1 cellular context compared by ENCODE assay signal in the genomic region with DNA sequence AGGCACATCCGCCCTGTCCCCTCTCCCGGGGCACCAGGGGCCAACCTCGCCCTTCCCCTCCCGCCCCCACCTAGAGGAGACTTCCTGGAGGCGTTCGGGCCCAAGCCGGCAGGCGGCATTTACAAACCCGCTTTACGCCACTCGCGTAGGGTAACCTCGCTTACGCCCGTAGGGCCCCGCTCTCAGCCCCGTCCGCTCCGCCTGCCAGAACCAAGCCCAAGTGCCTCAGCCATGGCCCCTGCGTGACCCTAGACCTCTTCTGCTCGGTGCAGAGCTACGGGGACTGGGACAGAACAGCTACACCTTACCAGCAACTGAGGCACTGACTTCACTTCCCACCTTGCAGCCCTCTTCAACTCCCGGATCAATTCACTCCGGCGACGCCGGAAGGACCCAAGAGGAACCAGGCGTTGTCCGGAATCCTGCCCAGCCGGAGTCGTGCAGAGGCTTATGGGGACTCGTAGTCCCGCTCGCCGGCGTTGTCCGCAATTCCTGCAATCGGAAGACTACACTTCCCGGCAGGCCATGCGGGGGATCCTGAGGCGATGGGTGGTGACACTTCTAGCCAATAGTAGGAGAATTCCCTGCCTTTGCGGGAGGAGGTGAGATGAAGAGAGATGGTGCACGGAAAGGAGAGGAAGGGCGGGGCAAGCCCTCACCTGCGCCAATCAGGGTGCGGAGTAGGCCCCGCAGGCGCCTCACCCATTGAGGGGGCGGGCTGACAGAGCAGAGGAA.
A peak's percentile ranks its signal among the peaks of the same experiment; 100 is the strongest.
TF ChIP-seq lines count a peak whose summit lies in the region.

A gene (minus strand): TSS at position 395 of the 735 bp plus-strand sequence. CDS start 14,735 bp downstream, outside the sequence.

TF ChIP-seq in K562, 482 proteins besides CTCF, POLR2A, EP300 and RAD21 (continued from another document and continues in another):
- TF ChIP-seq, protein P1, sequence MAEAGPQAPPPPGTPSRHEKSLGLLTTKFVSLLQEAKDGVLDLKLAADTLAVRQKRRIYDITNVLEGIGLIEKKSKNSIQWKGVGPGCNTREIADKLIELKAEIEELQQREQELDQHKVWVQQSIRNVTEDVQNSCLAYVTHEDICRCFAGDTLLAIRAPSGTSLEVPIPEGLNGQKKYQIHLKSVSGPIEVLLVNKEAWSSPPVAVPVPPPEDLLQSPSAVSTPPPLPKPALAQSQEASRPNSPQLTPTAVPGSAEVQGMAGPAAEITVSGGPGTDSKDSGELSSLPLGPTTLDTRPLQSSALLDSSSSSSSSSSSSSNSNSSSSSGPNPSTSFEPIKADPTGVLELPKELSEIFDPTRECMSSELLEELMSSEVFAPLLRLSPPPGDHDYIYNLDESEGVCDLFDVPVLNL (CRISPR knock-in tag; IDR thresholded peaks at IDR 0.05; ENCODE audit: low read depth) = peak; percentile 68
- TF ChIP-seq FOS (IDR thresholded peaks at IDR 0.05; ENCODE audit: extremely low read depth, insufficient read length) (peak; percentile 25), ZFX (CRISPR knock-in tag; IDR thresholded peaks at IDR 0.05) (peak; percentile 71), U2AF2 (optimal IDR thresholded peaks at IDR 0.05; ENCODE audit: low read depth, low read length) (no peak), SAP30 (IDR thresholded peaks at IDR 0.05; ENCODE audit: borderline replicate concordance, insufficient read depth, low read depth, low read length, poor library complexity, severe bottlenecking) (peak; percentile 27), PHF21A (IDR thresholded peaks at IDR 0.05; ENCODE audit: borderline replicate concordance, low read depth) (no peak), TRIM24 (IDR thresholded peaks at IDR 0.05) (peak in 1 of 2 experiments; percentile 56; a peak in 2 of 4 replicates), ZNF57 (CRISPR knock-in tag; IDR thresholded peaks at IDR 0.05) (no peak), MBD2 (IDR thresholded peaks at IDR 0.05; ENCODE audit: borderline replicate concordance, low read depth) (peak; percentile 82), TARDBP (IDR thresholded peaks at IDR 0.05) (0 out of 2 replicates have a peak, but pooled peaks have one; percentile 6)
- TF ChIP-seq, protein P2, sequence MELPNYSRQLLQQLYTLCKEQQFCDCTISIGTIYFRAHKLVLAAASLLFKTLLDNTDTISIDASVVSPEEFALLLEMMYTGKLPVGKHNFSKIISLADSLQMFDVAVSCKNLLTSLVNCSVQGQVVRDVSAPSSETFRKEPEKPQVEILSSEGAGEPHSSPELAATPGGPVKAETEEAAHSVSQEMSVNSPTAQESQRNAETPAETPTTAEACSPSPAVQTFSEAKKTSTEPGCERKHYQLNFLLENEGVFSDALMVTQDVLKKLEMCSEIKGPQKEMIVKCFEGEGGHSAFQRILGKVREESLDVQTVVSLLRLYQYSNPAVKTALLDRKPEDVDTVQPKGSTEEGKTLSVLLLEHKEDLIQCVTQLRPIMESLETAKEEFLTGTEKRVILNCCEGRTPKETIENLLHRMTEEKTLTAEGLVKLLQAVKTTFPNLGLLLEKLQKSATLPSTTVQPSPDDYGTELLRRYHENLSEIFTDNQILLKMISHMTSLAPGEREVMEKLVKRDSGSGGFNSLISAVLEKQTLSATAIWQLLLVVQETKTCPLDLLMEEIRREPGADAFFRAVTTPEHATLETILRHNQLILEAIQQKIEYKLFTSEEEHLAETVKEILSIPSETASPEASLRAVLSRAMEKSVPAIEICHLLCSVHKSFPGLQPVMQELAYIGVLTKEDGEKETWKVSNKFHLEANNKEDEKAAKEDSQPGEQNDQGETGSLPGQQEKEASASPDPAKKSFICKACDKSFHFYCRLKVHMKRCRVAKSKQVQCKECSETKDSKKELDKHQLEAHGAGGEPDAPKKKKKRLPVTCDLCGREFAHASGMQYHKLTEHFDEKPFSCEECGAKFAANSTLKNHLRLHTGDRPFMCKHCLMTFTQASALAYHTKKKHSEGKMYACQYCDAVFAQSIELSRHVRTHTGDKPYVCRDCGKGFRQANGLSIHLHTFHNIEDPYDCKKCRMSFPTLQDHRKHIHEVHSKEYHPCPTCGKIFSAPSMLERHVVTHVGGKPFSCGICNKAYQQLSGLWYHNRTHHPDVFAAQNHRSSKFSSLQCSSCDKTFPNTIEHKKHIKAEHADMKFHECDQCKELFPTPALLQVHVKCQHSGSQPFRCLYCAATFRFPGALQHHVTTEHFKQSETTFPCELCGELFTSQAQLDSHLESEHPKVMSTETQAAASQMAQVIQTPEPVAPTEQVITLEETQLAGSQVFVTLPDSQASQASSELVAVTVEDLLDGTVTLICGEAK (IDR thresholded peaks at IDR 0.05) = peak; percentile 92
- TF ChIP-seq, protein P2 (CRISPR knock-in tag; IDR thresholded peaks at IDR 0.05) = no peak
- TF ChIP-seq, protein P3, sequence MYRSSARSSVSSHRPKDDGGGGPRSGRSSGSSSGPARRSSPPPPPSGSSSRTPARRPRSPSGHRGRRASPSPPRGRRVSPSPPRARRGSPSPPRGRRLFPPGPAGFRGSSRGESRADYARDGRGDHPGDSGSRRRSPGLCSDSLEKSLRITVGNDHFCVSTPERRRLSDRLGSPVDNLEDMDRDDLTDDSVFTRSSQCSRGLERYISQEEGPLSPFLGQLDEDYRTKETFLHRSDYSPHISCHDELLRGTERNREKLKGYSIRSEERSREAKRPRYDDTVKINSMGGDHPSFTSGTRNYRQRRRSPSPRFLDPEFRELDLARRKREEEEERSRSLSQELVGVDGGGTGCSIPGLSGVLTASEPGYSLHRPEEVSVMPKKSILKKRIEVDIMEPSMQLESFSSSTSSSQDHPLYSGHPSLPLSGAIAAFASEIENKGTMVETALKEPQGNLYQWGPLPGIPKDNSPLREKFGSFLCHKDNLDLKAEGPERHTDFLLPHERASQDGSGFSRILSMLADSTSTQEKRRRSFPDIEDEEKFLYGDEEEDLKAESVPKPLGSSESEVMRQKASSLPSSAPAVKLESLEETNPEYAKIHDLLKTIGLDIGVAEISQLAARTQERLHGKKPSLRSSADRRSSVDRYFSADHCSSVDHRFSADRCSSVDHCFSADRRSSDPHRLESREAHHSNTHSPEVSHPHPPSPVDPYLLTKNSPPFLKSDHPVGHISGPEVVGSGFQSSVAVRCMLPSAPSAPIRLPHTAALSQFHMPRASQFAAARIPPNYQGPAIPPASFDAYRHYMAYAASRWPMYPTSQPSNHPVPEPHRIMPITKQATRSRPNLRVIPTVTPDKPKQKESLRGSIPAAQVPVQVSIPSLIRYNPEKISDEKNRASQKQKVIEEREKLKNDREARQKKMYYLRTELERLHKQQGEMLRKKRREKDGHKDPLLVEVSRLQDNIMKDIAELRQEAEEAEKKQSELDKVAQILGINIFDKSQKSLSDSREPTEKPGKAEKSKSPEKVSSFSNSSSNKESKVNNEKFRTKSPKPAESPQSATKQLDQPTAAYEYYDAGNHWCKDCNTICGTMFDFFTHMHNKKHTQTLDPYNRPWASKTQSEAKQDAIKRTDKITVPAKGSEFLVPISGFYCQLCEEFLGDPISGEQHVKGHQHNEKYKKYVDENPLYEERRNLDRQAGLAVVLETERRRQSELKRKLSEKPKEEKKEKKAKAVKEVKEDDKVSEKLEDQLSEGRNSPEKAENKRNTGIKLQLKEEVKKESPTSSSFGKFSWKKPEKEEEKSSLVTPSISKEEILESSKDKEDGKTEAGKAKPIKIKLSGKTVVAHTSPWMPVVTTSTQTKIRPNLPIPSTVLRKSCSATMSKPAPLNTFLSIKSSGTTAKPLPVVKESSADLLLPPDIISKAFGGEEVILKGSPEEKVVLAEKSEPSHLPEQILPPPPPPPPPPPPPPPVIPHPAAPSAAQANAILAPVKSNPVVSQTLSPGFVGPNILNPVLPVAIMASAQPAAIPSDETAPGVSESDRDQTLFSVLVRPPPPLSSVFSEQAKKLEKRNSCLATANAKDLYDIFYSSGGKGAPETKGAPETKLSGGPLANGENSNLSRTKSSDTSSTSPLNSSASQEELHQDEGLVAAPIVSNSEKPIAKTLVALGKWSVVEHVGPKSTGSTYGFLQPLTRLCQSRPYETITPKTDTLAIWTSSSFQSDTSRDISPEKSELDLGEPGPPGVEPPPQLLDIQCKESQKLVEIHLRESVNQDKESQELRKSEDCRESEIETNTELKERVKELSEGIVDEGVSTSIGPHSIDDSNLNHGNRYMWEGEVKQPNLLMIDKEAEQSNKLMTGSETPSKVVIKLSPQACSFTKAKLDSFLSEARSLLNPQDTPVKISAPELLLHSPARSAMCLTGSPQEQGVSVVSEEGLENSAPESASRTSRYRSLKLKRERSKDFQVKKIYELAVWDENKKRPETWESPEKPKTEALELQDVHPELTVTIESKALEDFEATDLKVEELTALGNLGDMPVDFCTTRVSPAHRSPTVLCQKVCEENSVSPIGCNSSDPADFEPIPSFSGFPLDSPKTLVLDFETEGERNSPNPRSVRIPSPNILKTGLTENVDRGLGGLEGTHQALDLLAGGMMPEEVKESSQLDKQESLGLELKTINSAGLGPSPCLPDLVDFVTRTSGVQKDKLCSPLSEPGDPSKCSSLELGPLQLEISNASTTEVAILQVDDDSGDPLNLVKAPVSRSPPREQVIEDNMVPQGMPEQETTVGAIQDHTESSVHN (IDR thresholded peaks at IDR 0.05; ENCODE audit: borderline replicate concordance in 1 of 2, low read depth in 1 of 2) = no peak
- TF ChIP-seq, protein P4, sequence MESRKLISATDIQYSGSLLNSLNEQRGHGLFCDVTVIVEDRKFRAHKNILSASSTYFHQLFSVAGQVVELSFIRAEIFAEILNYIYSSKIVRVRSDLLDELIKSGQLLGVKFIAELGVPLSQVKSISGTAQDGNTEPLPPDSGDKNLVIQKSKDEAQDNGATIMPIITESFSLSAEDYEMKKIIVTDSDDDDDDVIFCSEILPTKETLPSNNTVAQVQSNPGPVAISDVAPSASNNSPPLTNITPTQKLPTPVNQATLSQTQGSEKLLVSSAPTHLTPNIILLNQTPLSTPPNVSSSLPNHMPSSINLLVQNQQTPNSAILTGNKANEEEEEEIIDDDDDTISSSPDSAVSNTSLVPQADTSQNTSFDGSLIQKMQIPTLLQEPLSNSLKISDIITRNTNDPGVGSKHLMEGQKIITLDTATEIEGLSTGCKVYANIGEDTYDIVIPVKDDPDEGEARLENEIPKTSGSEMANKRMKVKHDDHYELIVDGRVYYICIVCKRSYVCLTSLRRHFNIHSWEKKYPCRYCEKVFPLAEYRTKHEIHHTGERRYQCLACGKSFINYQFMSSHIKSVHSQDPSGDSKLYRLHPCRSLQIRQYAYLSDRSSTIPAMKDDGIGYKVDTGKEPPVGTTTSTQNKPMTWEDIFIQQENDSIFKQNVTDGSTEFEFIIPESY (CRISPR knock-in tag; IDR thresholded peaks at IDR 0.05) = peak; percentile 59; the same call in 1 of the 2 replicates
- TF ChIP-seq, protein P5, sequence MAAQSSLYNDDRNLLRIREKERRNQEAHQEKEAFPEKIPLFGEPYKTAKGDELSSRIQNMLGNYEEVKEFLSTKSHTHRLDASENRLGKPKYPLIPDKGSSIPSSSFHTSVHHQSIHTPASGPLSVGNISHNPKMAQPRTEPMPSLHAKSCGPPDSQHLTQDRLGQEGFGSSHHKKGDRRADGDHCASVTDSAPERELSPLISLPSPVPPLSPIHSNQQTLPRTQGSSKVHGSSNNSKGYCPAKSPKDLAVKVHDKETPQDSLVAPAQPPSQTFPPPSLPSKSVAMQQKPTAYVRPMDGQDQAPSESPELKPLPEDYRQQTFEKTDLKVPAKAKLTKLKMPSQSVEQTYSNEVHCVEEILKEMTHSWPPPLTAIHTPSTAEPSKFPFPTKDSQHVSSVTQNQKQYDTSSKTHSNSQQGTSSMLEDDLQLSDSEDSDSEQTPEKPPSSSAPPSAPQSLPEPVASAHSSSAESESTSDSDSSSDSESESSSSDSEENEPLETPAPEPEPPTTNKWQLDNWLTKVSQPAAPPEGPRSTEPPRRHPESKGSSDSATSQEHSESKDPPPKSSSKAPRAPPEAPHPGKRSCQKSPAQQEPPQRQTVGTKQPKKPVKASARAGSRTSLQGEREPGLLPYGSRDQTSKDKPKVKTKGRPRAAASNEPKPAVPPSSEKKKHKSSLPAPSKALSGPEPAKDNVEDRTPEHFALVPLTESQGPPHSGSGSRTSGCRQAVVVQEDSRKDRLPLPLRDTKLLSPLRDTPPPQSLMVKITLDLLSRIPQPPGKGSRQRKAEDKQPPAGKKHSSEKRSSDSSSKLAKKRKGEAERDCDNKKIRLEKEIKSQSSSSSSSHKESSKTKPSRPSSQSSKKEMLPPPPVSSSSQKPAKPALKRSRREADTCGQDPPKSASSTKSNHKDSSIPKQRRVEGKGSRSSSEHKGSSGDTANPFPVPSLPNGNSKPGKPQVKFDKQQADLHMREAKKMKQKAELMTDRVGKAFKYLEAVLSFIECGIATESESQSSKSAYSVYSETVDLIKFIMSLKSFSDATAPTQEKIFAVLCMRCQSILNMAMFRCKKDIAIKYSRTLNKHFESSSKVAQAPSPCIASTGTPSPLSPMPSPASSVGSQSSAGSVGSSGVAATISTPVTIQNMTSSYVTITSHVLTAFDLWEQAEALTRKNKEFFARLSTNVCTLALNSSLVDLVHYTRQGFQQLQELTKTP (IDR thresholded peaks at IDR 0.05; ENCODE audit: low read depth in 1 of 2, partially characterized antibody in 2 of 2) = peak in 1 of 2 experiments; percentile 98
